1 cellular context compared by ENCODE assay signal in the genomic region with DNA sequence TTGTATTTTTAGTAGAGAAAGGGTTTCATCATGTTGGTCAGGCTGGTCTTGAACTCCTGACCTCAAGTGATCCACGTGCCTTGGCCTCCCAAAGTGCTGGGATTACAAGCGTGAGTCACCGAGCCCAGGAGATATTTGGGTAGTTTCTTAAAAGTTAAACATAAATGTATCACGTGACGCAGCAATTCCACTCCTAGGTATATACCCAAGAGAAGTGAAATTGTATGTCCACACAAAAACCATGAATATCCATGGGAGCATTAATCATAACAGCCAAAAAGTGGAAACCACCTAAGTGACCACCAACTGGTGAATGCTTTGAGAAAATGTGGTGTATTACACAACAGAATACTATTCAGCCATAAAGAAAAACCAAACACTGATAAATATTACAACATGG.
TF ChIP-seq lines count a peak whose summit lies in the region.

No MANE protein-coding gene starts in this region.

TF ChIP-seq in K562, 482 proteins besides CTCF, POLR2A, EP300 and RAD21 (continued from another document and continues in another):
- TF ChIP-seq GABPA (tag; conservative IDR thresholded peaks at IDR 0.05; ENCODE audit: low read depth) (no peak), ZNF830 (CRISPR knock-in tag; IDR thresholded peaks at IDR 0.05) (no peak), TAF7 (tag; IDR thresholded peaks at IDR 0.05) (no peak), YBX1 (IDR thresholded peaks at IDR 0.05) (no peak), ZNF668 (CRISPR knock-in tag; IDR thresholded peaks at IDR 0.05) (peak; percentile 77; the same call in 1 of the 2 replicates), RUNX1 (IDR thresholded peaks at IDR 0.05; ENCODE audit: low read depth) (no peak), CXXC5 (CRISPR knock-in tag; IDR thresholded peaks at IDR 0.05) (peak; percentile 36; the same call in 1 of the 2 replicates), L3MBTL2 (IDR thresholded peaks at IDR 0.05) (peak; percentile 76; the same call in 1 of the 2 replicates), ZNF146 (CRISPR knock-in tag; IDR thresholded peaks at IDR 0.05; ENCODE audit: unreplicated experiment) (peak; percentile 56), ZNF121 (CRISPR knock-in tag; conservative IDR thresholded peaks at IDR 0.05) (no peak), ZNF217 (CRISPR knock-in tag; IDR thresholded peaks at IDR 0.05) (no peak), MTA1 (IDR thresholded peaks at IDR 0.05; ENCODE audit: borderline replicate concordance) (no peak), HLTF (IDR thresholded peaks at IDR 0.05) (no peak), ZNF444 (CRISPR knock-in tag; IDR thresholded peaks at IDR 0.05) (no peak), ZNF274 (IDR thresholded peaks at IDR 0.05; ENCODE audit: borderline replicate concordance, low read depth, low read length) (no peak), ZNF586 (CRISPR knock-in tag; conservative IDR thresholded peaks at IDR 0.05) (no peak), RBM39 (optimal IDR thresholded peaks at IDR 0.05; ENCODE audit: low read depth, low read length) (no peak), SMARCC2 (IDR thresholded peaks at IDR 0.05; ENCODE audit: low read depth) (peak; percentile 36; the same call in 1 of the 2 replicates), SP2 (IDR thresholded peaks at IDR 0.05; ENCODE audit: extremely low read depth, low read depth, low read length, poor library complexity, severe bottlenecking) (no peak), RBM25 (IDR thresholded peaks at IDR 0.05; ENCODE audit: low read depth, low read length, severe bottlenecking) (no peak), SMAD4 (CRISPR knock-in tag; conservative IDR thresholded peaks at IDR 0.05) (peak; percentile 38; the same call in 1 of the 2 replicates), CBX3 (IDR thresholded peaks at IDR 0.05; ENCODE audit: borderline replicate concordance in 1 of 2, low read length in 2 of 2) (peak in 1 of 2 experiments; percentile 18; a peak in 1 of 3 replicates), CBFA2T2 (conservative IDR thresholded peaks at IDR 0.05) (no peak; the same call in none of the 2 replicates), LEF1 (IDR thresholded peaks at IDR 0.05) (no peak; the same call in 1 of the 2 replicates), ZNF3 (CRISPR knock-in tag; IDR thresholded peaks at IDR 0.05) (no peak), IRF2 (CRISPR knock-in tag; IDR thresholded peaks at IDR 0.05) (no peak), ZFPM2 (CRISPR knock-in tag; IDR thresholded peaks at IDR 0.05) (no peak), ELF1 (tag; IDR thresholded peaks at IDR 0.05) (no peak), GTF2E2 (tag; IDR thresholded peaks at IDR 0.05) (peak; percentile 43; the same call in 1 of the 2 replicates), JUND (IDR thresholded peaks at IDR 0.05; ENCODE audit: borderline replicate concordance, low read depth, low read length) (peak; percentile 58), JUND (tag; IDR thresholded peaks at IDR 0.05; ENCODE audit: borderline replicate concordance, low read depth, low read length) (peak; percentile 42; the same call in 1 of the 3 replicates), ZC3H4 (CRISPR knock-in tag; IDR thresholded peaks at IDR 0.05; ENCODE audit: borderline replicate concordance) (no peak), MCM7 (IDR thresholded peaks at IDR 0.05) (no peak), DNMT1 (IDR thresholded peaks at IDR 0.05) (no peak), ZFX (CRISPR knock-in tag; IDR thresholded peaks at IDR 0.05) (no peak), TFAM (CRISPR knock-in tag; conservative IDR thresholded peaks at IDR 0.05) (no peak), ZNF75A (CRISPR knock-in tag; IDR thresholded peaks at IDR 0.05) (no peak), MYC (IDR thresholded peaks at IDR 0.05; ENCODE audit: low read depth, low read length) (no peak), MYC (CRISPR knock-in tag; IDR thresholded peaks at IDR 0.05; ENCODE audit: borderline replicate concordance, low read depth) (no peak), CEBPG (CRISPR knock-in tag; IDR thresholded peaks at IDR 0.05) (peak; percentile 44; the same call in 1 of the 2 replicates), CEBPG (tag; conservative IDR thresholded peaks at IDR 0.05 in 1 of 2, IDR thresholded peaks at IDR 0.05 in 1 of 2) (peak in 1 of 2 experiments; percentile 19; a peak in 1 of 4 replicates), ZNF140 (CRISPR knock-in tag; IDR thresholded peaks at IDR 0.05) (no peak), FOXA1 (IDR thresholded peaks at IDR 0.05; ENCODE audit: borderline replicate concordance) (no peak), RB1 (IDR thresholded peaks at IDR 0.05; ENCODE audit: low read depth) (no peak)
- TF ChIP-seq, protein P1, sequence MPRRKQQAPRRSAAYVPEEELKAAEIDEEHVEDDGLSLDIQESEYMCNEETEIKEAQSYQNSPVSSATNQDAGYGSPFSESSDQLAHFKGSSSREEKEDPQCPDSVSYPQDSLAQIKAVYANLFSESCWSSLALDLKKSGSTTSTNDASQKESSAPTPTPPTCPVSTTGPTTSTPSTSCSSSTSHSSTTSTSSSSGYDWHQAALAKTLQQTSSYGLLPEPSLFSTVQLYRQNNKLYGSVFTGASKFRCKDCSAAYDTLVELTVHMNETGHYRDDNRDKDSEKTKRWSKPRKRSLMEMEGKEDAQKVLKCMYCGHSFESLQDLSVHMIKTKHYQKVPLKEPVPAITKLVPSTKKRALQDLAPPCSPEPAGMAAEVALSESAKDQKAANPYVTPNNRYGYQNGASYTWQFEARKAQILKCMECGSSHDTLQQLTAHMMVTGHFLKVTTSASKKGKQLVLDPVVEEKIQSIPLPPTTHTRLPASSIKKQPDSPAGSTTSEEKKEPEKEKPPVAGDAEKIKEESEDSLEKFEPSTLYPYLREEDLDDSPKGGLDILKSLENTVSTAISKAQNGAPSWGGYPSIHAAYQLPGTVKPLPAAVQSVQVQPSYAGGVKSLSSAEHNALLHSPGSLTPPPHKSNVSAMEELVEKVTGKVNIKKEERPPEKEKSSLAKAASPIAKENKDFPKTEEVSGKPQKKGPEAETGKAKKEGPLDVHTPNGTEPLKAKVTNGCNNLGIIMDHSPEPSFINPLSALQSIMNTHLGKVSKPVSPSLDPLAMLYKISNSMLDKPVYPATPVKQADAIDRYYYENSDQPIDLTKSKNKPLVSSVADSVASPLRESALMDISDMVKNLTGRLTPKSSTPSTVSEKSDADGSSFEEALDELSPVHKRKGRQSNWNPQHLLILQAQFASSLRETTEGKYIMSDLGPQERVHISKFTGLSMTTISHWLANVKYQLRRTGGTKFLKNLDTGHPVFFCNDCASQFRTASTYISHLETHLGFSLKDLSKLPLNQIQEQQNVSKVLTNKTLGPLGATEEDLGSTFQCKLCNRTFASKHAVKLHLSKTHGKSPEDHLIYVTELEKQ (CRISPR knock-in tag; IDR thresholded peaks at IDR 0.05) = no peak
- TF ChIP-seq, protein P2, sequence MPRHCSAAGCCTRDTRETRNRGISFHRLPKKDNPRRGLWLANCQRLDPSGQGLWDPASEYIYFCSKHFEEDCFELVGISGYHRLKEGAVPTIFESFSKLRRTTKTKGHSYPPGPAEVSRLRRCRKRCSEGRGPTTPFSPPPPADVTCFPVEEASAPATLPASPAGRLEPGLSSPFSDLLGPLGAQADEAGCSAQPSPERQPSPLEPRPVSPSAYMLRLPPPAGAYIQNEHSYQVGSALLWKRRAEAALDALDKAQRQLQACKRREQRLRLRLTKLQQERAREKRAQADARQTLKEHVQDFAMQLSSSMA (CRISPR knock-in tag; IDR thresholded peaks at IDR 0.05) = no peak
- TF ChIP-seq, protein P3, sequence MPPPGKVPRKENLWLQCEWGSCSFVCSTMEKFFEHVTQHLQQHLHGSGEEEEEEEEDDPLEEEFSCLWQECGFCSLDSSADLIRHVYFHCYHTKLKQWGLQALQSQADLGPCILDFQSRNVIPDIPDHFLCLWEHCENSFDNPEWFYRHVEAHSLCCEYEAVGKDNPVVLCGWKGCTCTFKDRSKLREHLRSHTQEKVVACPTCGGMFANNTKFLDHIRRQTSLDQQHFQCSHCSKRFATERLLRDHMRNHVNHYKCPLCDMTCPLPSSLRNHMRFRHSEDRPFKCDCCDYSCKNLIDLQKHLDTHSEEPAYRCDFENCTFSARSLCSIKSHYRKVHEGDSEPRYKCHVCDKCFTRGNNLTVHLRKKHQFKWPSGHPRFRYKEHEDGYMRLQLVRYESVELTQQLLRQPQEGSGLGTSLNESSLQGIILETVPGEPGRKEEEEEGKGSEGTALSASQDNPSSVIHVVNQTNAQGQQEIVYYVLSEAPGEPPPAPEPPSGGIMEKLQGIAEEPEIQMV (tag; conservative IDR thresholded peaks at IDR 0.05; ENCODE audit: low read depth) = no peak
- TF ChIP-seq, protein P4, sequence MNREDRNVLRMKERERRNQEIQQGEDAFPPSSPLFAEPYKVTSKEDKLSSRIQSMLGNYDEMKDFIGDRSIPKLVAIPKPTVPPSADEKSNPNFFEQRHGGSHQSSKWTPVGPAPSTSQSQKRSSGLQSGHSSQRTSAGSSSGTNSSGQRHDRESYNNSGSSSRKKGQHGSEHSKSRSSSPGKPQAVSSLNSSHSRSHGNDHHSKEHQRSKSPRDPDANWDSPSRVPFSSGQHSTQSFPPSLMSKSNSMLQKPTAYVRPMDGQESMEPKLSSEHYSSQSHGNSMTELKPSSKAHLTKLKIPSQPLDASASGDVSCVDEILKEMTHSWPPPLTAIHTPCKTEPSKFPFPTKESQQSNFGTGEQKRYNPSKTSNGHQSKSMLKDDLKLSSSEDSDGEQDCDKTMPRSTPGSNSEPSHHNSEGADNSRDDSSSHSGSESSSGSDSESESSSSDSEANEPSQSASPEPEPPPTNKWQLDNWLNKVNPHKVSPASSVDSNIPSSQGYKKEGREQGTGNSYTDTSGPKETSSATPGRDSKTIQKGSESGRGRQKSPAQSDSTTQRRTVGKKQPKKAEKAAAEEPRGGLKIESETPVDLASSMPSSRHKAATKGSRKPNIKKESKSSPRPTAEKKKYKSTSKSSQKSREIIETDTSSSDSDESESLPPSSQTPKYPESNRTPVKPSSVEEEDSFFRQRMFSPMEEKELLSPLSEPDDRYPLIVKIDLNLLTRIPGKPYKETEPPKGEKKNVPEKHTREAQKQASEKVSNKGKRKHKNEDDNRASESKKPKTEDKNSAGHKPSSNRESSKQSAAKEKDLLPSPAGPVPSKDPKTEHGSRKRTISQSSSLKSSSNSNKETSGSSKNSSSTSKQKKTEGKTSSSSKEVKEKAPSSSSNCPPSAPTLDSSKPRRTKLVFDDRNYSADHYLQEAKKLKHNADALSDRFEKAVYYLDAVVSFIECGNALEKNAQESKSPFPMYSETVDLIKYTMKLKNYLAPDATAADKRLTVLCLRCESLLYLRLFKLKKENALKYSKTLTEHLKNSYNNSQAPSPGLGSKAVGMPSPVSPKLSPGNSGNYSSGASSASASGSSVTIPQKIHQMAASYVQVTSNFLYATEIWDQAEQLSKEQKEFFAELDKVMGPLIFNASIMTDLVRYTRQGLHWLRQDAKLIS (CRISPR knock-in tag; IDR thresholded peaks at IDR 0.05) = no peak
- TF ChIP-seq, protein P5, sequence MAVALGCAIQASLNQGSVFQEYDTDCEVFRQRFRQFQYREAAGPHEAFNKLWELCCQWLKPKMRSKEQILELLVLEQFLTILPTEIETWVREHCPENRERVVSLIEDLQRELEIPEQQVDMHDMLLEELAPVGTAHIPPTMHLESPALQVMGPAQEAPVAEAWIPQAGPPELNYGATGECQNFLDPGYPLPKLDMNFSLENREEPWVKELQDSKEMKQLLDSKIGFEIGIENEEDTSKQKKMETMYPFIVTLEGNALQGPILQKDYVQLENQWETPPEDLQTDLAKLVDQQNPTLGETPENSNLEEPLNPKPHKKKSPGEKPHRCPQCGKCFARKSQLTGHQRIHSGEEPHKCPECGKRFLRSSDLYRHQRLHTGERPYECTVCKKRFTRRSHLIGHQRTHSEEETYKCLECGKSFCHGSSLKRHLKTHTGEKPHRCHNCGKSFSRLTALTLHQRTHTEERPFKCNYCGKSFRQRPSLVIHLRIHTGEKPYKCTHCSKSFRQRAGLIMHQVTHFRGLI (CRISPR knock-in tag; IDR thresholded peaks at IDR 0.05) = no peak
- TF ChIP-seq, protein P6, sequence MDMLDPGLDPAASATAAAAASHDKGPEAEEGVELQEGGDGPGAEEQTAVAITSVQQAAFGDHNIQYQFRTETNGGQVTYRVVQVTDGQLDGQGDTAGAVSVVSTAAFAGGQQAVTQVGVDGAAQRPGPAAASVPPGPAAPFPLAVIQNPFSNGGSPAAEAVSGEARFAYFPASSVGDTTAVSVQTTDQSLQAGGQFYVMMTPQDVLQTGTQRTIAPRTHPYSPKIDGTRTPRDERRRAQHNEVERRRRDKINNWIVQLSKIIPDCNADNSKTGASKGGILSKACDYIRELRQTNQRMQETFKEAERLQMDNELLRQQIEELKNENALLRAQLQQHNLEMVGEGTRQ (CRISPR knock-in tag; IDR thresholded peaks at IDR 0.05) = peak; percentile 79; the same call in 1 of the 2 replicates
- TF ChIP-seq, protein P7, sequence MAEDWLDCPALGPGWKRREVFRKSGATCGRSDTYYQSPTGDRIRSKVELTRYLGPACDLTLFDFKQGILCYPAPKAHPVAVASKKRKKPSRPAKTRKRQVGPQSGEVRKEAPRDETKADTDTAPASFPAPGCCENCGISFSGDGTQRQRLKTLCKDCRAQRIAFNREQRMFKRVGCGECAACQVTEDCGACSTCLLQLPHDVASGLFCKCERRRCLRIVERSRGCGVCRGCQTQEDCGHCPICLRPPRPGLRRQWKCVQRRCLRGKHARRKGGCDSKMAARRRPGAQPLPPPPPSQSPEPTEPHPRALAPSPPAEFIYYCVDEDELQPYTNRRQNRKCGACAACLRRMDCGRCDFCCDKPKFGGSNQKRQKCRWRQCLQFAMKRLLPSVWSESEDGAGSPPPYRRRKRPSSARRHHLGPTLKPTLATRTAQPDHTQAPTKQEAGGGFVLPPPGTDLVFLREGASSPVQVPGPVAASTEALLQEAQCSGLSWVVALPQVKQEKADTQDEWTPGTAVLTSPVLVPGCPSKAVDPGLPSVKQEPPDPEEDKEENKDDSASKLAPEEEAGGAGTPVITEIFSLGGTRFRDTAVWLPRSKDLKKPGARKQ (CRISPR knock-in tag; IDR thresholded peaks at IDR 0.05) = 0 out of 2 replicates have a peak, but pooled peaks have one; percentile 7
- TF ChIP-seq, protein P8, sequence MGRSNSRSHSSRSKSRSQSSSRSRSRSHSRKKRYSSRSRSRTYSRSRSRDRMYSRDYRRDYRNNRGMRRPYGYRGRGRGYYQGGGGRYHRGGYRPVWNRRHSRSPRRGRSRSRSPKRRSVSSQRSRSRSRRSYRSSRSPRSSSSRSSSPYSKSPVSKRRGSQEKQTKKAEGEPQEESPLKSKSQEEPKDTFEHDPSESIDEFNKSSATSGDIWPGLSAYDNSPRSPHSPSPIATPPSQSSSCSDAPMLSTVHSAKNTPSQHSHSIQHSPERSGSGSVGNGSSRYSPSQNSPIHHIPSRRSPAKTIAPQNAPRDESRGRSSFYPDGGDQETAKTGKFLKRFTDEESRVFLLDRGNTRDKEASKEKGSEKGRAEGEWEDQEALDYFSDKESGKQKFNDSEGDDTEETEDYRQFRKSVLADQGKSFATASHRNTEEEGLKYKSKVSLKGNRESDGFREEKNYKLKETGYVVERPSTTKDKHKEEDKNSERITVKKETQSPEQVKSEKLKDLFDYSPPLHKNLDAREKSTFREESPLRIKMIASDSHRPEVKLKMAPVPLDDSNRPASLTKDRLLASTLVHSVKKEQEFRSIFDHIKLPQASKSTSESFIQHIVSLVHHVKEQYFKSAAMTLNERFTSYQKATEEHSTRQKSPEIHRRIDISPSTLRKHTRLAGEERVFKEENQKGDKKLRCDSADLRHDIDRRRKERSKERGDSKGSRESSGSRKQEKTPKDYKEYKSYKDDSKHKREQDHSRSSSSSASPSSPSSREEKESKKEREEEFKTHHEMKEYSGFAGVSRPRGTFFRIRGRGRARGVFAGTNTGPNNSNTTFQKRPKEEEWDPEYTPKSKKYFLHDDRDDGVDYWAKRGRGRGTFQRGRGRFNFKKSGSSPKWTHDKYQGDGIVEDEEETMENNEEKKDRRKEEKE (IDR thresholded peaks at IDR 0.05; ENCODE audit: borderline replicate concordance in 1 of 2, control insufficient read depth in 1 of 2, low read depth in 2 of 2, low read length in 1 of 2) = no peak
